Comparison of ENCODE assay signal across 8 cellular contexts in the genomic region with DNA sequence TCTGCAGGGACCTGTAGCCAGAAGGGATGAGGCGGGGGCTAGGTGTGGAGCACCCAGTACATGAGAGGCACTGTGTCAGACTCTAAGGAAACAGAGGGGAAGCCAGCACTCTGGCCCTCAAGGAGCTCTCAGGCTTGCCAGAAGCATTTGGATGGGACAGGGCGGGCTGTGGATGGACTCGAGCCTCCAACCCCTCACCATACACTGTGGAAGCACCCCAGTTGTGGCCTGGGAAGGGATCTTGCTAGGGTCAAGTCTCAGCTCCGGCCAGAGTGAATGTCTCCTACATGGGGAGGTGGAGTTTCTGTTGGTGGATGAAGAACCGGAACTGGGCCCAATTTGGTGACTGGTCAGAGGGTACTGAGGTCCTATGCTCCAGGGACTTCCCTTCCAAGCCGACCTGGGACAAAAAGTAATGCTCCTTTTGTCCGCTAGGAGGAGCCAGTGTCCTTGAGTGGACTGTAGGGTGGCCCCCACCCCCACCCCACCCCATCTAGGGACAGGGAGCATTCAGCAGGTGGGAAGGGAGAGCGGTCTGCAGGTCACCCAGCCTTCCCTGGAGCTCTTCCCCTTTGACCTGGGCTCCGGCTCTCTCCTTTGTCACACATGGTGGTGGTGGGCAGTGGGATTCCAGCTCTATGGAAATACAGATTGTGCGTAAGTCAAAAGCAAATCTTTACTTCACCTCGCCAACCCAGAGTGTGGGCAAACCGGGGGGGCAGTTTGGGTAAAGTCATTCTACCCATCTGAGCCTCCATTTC. TPM values are rescaled to one million over a fixed set of nuclear protein-coding genes. Genes with fewer than 3 reads are reported as not detected.
DNase-seq lines count a peak whose midpoint lies in the region; ATAC-seq and TF ChIP-seq lines count a peak whose summit lies in the region.

No MANE protein-coding gene starts in this region.

- no peaks in the 10 kb centered on the region for H3K36me3 ChIP-seq in BLaER1 treated with 17β-estradiol and CSF1 and Interleukin-3, amounts not matched to agents 10 nM and 100 nM
- H3K36me3 ChIP-seq in GM23338 (ENCODE audit: insufficient read depth) (peaks cover 3% of the 10 kb centered on the region; the same call in 1 of the 2 replicates), adipocyte (ENCODE audit: control insufficient read depth, insufficient read depth, low read length, severe bottlenecking) (no peaks in the 10 kb centered on the region)

- peak; percentile 81 for ATAC-seq in GM23338
- ATAC-seq in right cardiac atrium, result peak; percentile 30 to 63
- ATAC-seq in GM19397 (IDR thresholded peaks at IDR 0.05; ENCODE audit: unreplicated experiment), result no peak

- H3K27ac ChIP-seq in BLaER1 treated with 17β-estradiol and CSF1 and Interleukin-3, amounts not matched to agents 10 nM and 100 nM, result no peak overlapping the region
- H3K27ac ChIP-seq in GM23338 (ENCODE audit: low read depth) (no peak overlapping the region), RWPE1 (no peak overlapping the region), right cardiac atrium (ENCODE audit: low read length) (no peak overlapping the region)

- H3K4me2 ChIP-seq in BLaER1 treated with 17β-estradiol and CSF1 and Interleukin-3, amounts not matched to agents 10 nM and 100 nM, result peak overlapping the region in 6 of 11 experiments; percentile 9 to 96 (median 38); a peak in 10 of 22 replicates
- H3K4me2 ChIP-seq in GM23338, result peak overlapping the region; percentile 55

- H3K4me3 ChIP-seq in BLaER1 treated with 17β-estradiol and CSF1 and Interleukin-3, amounts not matched to agents 10 nM and 100 nM, result no peak overlapping the region
- H3K4me3 ChIP-seq in GM23338 (no peak overlapping the region), adipocyte (ENCODE audit: low read length) (no peak overlapping the region), right cardiac atrium (ENCODE audit: low read length) (no peak overlapping the region)

- CTCF ChIA-PET in RWPE1 (lab: Yijun Ruan, JAX), result interaction anchor here (0.5 to 4.2 kb wide), 13 partner anchors 11 to 135 kb away, joined by 3 to 43 read pairs (median 3); partner anchors contain the start of gene NGFR

- H3K27me3 ChIP-seq in BLaER1 treated with 17β-estradiol and CSF1 and Interleukin-3, amounts not matched to agents 10 nM and 100 nM, result peaks cover 0 to 6% (median 0%) of the 10 kb centered on the region in 11 experiments; a peak in 1 of 22 replicates
- peaks cover 27% of the 10 kb centered on the region for H3K27me3 ChIP-seq in GM23338 (ENCODE audit: insufficient read depth)
- peaks cover 42% of the 10 kb centered on the region for H3K27me3 ChIP-seq in adipocyte (replicated peaks; ENCODE audit: control insufficient read depth, insufficient read depth, low read length)
- no peaks in the 10 kb centered on the region for H3K27me3 ChIP-seq in right cardiac atrium (ENCODE audit: control insufficient read depth, insufficient read depth)

- H3K4me1 ChIP-seq in BLaER1 treated with 17β-estradiol and CSF1 and Interleukin-3, amounts not matched to agents 10 nM and 100 nM, result peaks cover 18 to 83% (median 69%) of the 10 kb centered on the region in 10 experiments
- H3K4me1 ChIP-seq in GM23338 (ENCODE audit: insufficient read depth) (peaks cover 22% of the 10 kb centered on the region; the same call in 1 of the 2 replicates), adipocyte (ENCODE audit: control insufficient read depth, insufficient read depth, low read length) (no peaks in the 10 kb centered on the region), right cardiac atrium (ENCODE audit: control insufficient read depth, insufficient read depth, low read length) (no peaks in the 10 kb centered on the region)

- peak; percentile 64 to 94 for TF ChIP-seq CTCF in GM23338 (conservative IDR thresholded peaks at IDR 0.05; ENCODE audit: low read depth in 2 of 2)
- TF ChIP-seq CTCF in RWPE1 (conservative IDR thresholded peaks at IDR 0.05; ENCODE audit: low read depth), result peak; percentile 81

- H3K9me3 Mint-ChIP-seq in GM23338, result no peaks in the 10 kb centered on the region

- POLR2A ChIA-PET in RWPE1 (lab: Yijun Ruan, JAX; ENCODE audit: low non-redundant PET), result no interaction called here

- intact Hi-C loops in right cardiac atrium (cut with DNase I), result loop anchor here (2.0 to 10.0 kb wide), 5 partner anchors 60 to 122 kb away; partner anchors contain the start of gene NGFR (in 3 of the 4)

- H3F3A ChIP-seq in GM23338 (replicated peaks; ENCODE audit: low read depth), result no peaks in the 10 kb centered on the region

- H3K27me3 Mint-ChIP-seq in GM23338 (ENCODE audit: insufficient read depth, low read depth, poor library complexity), result peaks cover 18% of the 10 kb centered on the region

- H3K4me3 Mint-ChIP-seq in GM23338, result no peak overlapping the region

- peaks cover 20% of the 10 kb centered on the region for H3K4me1 Mint-ChIP-seq in GM23338

- H3K9me3 ChIP-seq in BLaER1 treated with 17β-estradiol and CSF1 and Interleukin-3, amounts not matched to agents 10 nM and 100 nM (replicated peaks in 1 of 11), result no peaks in the 10 kb centered on the region
- H3K9me3 ChIP-seq in adipocyte (ENCODE audit: control insufficient read depth, low read length) (no peaks in the 10 kb centered on the region), right cardiac atrium (ENCODE audit: control insufficient read depth, low read length) (no peaks in the 10 kb centered on the region)

- H3K79me2 ChIP-seq in GM23338 (replicated peaks; ENCODE audit: insufficient read depth), result no peaks in the 10 kb centered on the region

- DNase-seq in GM23338 (ENCODE audit: low spot score) (peak; percentile 85), RWPE1 (ENCODE audit: low spot score) (peak; percentile 87), adipocyte (ENCODE audit: low read depth) (peak; percentile 75), right cardiac atrium (peak in 1 of 3 donors; percentile 56), NCI-H2171 (lab: John Stamatoyannopoulos, UW) (no peak)
- DNase-seq in stimulated activated CD4-positive, alpha-beta T cell treated with anti-CD3 and anti-CD28 coated beads, Interleukin-15, amount 100 ng/mL, for 48 hours (ENCODE audit: low read depth in 2 of 2), result peak; percentile 9 to 36

- no peaks in the 10 kb centered on the region for H3K36me3 Mint-ChIP-seq in GM23338 (ENCODE audit: low read depth)

- H4K20me1 ChIP-seq in BLaER1 treated with 17β-estradiol and CSF1 and Interleukin-3, amounts not matched to agents 10 nM and 100 nM, result no peaks in the 10 kb centered on the region
- H4K20me1 ChIP-seq in GM23338 (replicated peaks; ENCODE audit: insufficient read depth), result no peaks in the 10 kb centered on the region

- 54% methylated on average over 12 of the region's 12 CpGs for WGBS in right cardiac atrium

- no peak overlapping the region for H3K27ac Mint-ChIP-seq in GM23338

- no peak overlapping the region; the same call in 1 of the 2 replicates for H2AFZ ChIP-seq in GM23338

- H3K9ac ChIP-seq in BLaER1 treated with 17β-estradiol and CSF1 and Interleukin-3, amounts not matched to agents 10 nM and 100 nM, result peak overlapping the region in 1 of 11 experiments; percentile 25; a peak in 2 of 22 replicates
- H3K9ac ChIP-seq in adipocyte (ENCODE audit: low read length), result no peak overlapping the region

- H3K9me2 ChIP-seq in GM23338 (ENCODE audit: insufficient read depth), result no peaks in the 10 kb centered on the region

TF ChIP-seq in GM23338, 12 proteins besides CTCF, POLR2A, EP300 and RAD21:
- no peak for TF ChIP-seq CREB1 (CRISPR knock-in tag; IDR thresholded peaks at IDR 0.05; ENCODE audit: low read depth)
- no peak for TF ChIP-seq JUNB (IDR thresholded peaks at IDR 0.05; ENCODE audit: unreplicated experiment)
- TF ChIP-seq, protein P1, sequence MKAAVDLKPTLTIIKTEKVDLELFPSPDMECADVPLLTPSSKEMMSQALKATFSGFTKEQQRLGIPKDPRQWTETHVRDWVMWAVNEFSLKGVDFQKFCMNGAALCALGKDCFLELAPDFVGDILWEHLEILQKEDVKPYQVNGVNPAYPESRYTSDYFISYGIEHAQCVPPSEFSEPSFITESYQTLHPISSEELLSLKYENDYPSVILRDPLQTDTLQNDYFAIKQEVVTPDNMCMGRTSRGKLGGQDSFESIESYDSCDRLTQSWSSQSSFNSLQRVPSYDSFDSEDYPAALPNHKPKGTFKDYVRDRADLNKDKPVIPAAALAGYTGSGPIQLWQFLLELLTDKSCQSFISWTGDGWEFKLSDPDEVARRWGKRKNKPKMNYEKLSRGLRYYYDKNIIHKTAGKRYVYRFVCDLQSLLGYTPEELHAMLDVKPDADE (IDR thresholded peaks at IDR 0.05), result no peak
- no peak for TF ChIP-seq REST (IDR thresholded peaks at IDR 0.05; ENCODE audit: unreplicated experiment)
- TF ChIP-seq ZNF114 (CRISPR knock-in tag; IDR thresholded peaks at IDR 0.05), result no peak

RNA-seq across cellular contexts. Expression of gene PHB1, which starts 20.3 kb away (rescaled TPM):
- 211 and 215 TPM in 2 replicates for total RNA-seq in GM23338 (2014; rRNA removed; shearing (Covaris generic))
- polyA plus RNA-seq in GM23338 (2016; fragmentation: Nextera tagmentation; extraction: Ambion mirVana) (172 and 194 TPM in 2 replicates), right cardiac atrium (230 TPM)
- total RNA-seq in right cardiac atrium, result 100 to 1,000 TPM; 186 to 239 (median 201) TPM
